Comparison of ENCODE assay signal across 21 cellular contexts in genomic region chr12:111936869-111937268, GRCh38.
DNase-seq lines count a peak whose midpoint lies in the region; ATAC-seq and TF ChIP-seq lines count a peak whose summit lies in the region.
"Had no signal": no experiment of that assay in that cellular context is flagged by ENCODE, and none has a peak within 500 bp of the region (broad histone marks: within the 10 kb centered on the region; RNA-seq: fewer than 3 reads in every experiment).

No MANE protein-coding gene starts in this region.

- DNase-seq in heart left ventricle (no peak), left cardiac atrium (no peak), left ventricle myocardium superior (no peak), mucosa of descending colon (no peak), nephron progenitor cell (no peak)
- no peak for DNase-seq in naive thymus-derived CD8-positive, alpha-beta T cell
- DNase-seq: AML-193; C1 segment of cervical spinal cord; Calu3; CD8-positive, alpha-beta T cell; GDM1; NCI-H1105; NCI-H146; NCI-H2029 treated with DMSO at 0.1 percent for 48 hours; NCI-H226; NCI-H510A treated with DMSO at 0.1 percent for 48 hours; NCI-H82; OCI-M1 had no signal

- POLR2A ChIA-PET in naive thymus-derived CD8-positive, alpha-beta T cell (lab: Charles Lee) = no interaction called here

- H3K27me3 Mint-ChIP-seq in naive thymus-derived CD8-positive, alpha-beta T cell = no peaks in the 10 kb centered on the region
- H3K27me3 Mint-ChIP-seq in nephron progenitor cell (ENCODE audit: low read depth, poor library complexity) = peaks cover 4% of the 10 kb centered on the region

- TF ChIP-seq CTCF in heart left ventricle (IDR thresholded peaks at IDR 0.05) (no peak), mucosa of descending colon (IDR thresholded peaks at IDR 0.05) (no peak), nephron progenitor cell (IDR thresholded peaks at IDR 0.05) (no peak)

- ATAC-seq in heart left ventricle (peak in 1 of 4 donors; percentile 19), left cardiac atrium (no peak), left ventricle myocardium superior (peak; percentile 9), mucosa of descending colon (no peak)
- ATAC-seq in activated CD4-positive, CD25-positive, alpha-beta regulatory T cell treated with anti-CD3 and anti-CD28 coated beads, Interleukin-2, amount 50 U/mL, for 24 hours = no peak
- ATAC-seq in naive thymus-derived CD8-positive, alpha-beta T cell = no peak
- ATAC-seq: CD8-positive, alpha-beta T cell had no signal

- no peak for TF ChIP-seq POLR2A in heart left ventricle (IDR thresholded peaks at IDR 0.05)

- H3K4me1 Mint-ChIP-seq in naive thymus-derived CD8-positive, alpha-beta T cell = no peaks in the 10 kb centered on the region
- peaks cover 6% of the 10 kb centered on the region for H3K4me1 Mint-ChIP-seq in nephron progenitor cell

- H3K9me3 Mint-ChIP-seq in naive thymus-derived CD8-positive, alpha-beta T cell = no peaks in the 10 kb centered on the region
- H3K9me3 Mint-ChIP-seq in nephron progenitor cell = no peaks in the 10 kb centered on the region
- H3K9me3 Mint-ChIP-seq: CD8-positive, alpha-beta T cell had no signal

- H3K4me1 ChIP-seq in heart left ventricle (peaks cover 0 to 29% (median 11%) of the 10 kb centered on the region in 12 donors), rectal smooth muscle tissue (ENCODE audit: control insufficient read depth, insufficient read depth, low read length) (peaks cover 13% of the 10 kb centered on the region), mucosa of descending colon (ENCODE audit: low read depth) (no peaks in the 10 kb centered on the region)

- no peaks in the 10 kb centered on the region for H3K27me3 ChIP-seq in heart left ventricle
- no peaks in the 10 kb centered on the region for H3K27me3 ChIP-seq in rectal smooth muscle tissue (ENCODE audit: control insufficient read depth, insufficient read depth, low read length)

- H3K4me3 ChIP-seq in heart left ventricle (no peak overlapping the region), rectal smooth muscle tissue (ENCODE audit: low read length) (no peak overlapping the region), mucosa of descending colon (no peak overlapping the region)

- H3K4me3 Mint-ChIP-seq in naive thymus-derived CD8-positive, alpha-beta T cell = no peak overlapping the region
- no peak overlapping the region for H3K4me3 Mint-ChIP-seq in nephron progenitor cell
- H3K4me3 Mint-ChIP-seq: CD8-positive, alpha-beta T cell had no signal

- H3K27ac Mint-ChIP-seq in naive thymus-derived CD8-positive, alpha-beta T cell = no peak overlapping the region
- no peak overlapping the region for H3K27ac Mint-ChIP-seq in nephron progenitor cell
- H3K27ac Mint-ChIP-seq: CD8-positive, alpha-beta T cell had no signal

- H3K9me3 ChIP-seq in heart left ventricle (no peaks in the 10 kb centered on the region), mucosa of descending colon (no peaks in the 10 kb centered on the region)

- intact Hi-C loops in heart left ventricle (cut with DNase I) = no loop called here
- intact Hi-C loops in left cardiac atrium (cut with DNase I) = no loop called here
- intact Hi-C loops in left ventricle myocardium superior (cut with micrococcal nuclease) = no loop called here
- intact Hi-C loops in mucosa of descending colon (cut with DNase I, micrococcal nuclease) = no loop called here

- H3K36me3 Mint-ChIP-seq in naive thymus-derived CD8-positive, alpha-beta T cell = peaks cover 4 to 49% (median 6%) of the 10 kb centered on the region in 3 donors
- no peaks in the 10 kb centered on the region for H3K36me3 Mint-ChIP-seq in nephron progenitor cell (ENCODE audit: low read depth)

- H3K27ac ChIP-seq in heart left ventricle (peak overlapping the region; percentile 20 to 89 (median 77)), rectal smooth muscle tissue (ENCODE audit: low read depth, low read length) (peak overlapping the region; percentile 79)
- H3K27ac ChIP-seq: KMS-11 had no signal

- peaks cover 0 to 16% (median 10%) of the 10 kb centered on the region in 9 donors for H3K36me3 ChIP-seq in heart left ventricle
- H3K36me3 ChIP-seq in rectal smooth muscle tissue (ENCODE audit: control insufficient read depth, insufficient read depth, low read length) = no peaks in the 10 kb centered on the region
- H3K36me3 ChIP-seq in mucosa of descending colon (ENCODE audit: low read depth) = no peaks in the 10 kb centered on the region

- H3K9ac ChIP-seq in rectal smooth muscle tissue (ENCODE audit: low read length) = no peak overlapping the region
- H3K9ac ChIP-seq: KMS-11 had no signal
